In the genomic region with DNA sequence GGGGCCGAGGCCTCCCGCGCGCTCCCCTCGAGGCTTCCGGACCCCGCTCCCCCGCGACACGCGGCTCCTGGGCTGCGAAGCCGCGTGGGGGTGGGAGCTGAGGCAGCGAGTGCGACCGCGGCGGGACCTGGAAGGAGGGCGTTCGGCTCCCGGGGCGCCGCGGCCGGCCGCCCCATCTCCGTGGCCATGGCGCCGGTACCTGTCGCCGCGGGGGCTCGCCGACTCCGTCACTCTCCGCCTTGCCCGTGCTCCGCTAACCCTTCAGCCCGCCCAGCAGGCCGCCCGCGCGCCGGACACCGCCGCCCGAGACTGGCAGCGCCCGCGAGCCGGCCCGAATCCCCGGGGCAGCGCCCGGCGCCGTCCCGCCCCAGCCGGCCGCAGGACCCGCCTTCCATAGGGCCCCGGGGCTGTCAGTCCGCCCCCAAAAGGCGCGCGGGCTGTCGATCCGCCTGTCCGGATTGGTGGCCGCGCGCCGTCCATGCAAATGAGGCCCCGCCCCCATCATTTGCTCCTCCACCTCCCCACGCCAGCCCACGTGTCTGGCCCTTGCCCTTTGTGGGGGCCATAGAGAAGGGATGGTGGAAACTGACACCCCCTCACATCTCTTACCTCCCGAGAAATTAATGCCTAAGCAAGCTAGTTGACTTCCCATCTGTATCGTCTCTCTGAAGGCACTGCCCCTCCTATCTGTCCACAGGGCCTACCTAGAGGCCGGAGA, we compare ENCODE assay signal across 8 cellular contexts. TPM values are rescaled to one million over a fixed set of nuclear protein-coding genes. Genes with fewer than 3 reads are reported as not detected.
DNase-seq lines count a peak whose midpoint lies in the region; ATAC-seq and TF ChIP-seq lines count a peak whose summit lies in the region.

A gene (minus strand): TSS at position 311 of the 718 bp plus-strand sequence. CDS start 46,091 bp downstream, outside the sequence.

- no peaks in the 10 kb centered on the region for H3K36me3 ChIP-seq in kidney epithelial cell (ENCODE audit: control insufficient read depth, insufficient read depth, low read length)

- ATAC-seq in HG02973 (IDR thresholded peaks at IDR 0.05; ENCODE audit: unreplicated experiment), result peak; percentile 78

- peak within 1 kb of the TSS; percentile 86 for H3K4me3 ChIP-seq in kidney epithelial cell (ENCODE audit: low read depth, low read length)

- no peak for TF ChIP-seq CTCF in kidney epithelial cell (IDR thresholded peaks at IDR 0.05; ENCODE audit: insufficient read depth, low read length, poor library complexity, severe bottlenecking)

- DNase-seq in SIG-M5 treated with dmso at 0.1 percent for 504 hours (lab: John Stamatoyannopoulos, UW; ENCODE audit: unreplicated experiment) (peak; percentile 76), SIG-M5 (lab: John Stamatoyannopoulos, UW) (no peak), NCI-H2196 treated with DMSO at 0.1 percent for 48 hours (lab: John Stamatoyannopoulos, UW; ENCODE audit: unreplicated experiment) (peak; percentile 92), cerebellum (ENCODE audit: low spot score) (peak; percentile 58), kidney epithelial cell (ENCODE audit: low read depth) (peak; percentile 29)
- DNase-seq in activated CD4-positive, alpha-beta T cell treated with anti-CD3 and anti-CD28 coated beads for 1 hour, result peak; percentile 76
- peak; percentile 86 to 90 for DNase-seq in stimulated activated CD4-positive, alpha-beta T cell treated with anti-CD3 and anti-CD28 coated beads, Interleukin-15, amount 100 ng/mL, for 48 hours (ENCODE audit: low read depth in 2 of 2)

- no peaks in the 10 kb centered on the region for H3K27me3 ChIP-seq in kidney epithelial cell (ENCODE audit: control insufficient read depth, insufficient read depth, low read length)

RNA-seq across cellular contexts. Expression of the gene that starts here (rescaled TPM):
- 4.6 TPM for total RNA-seq in cerebellum
- 9.7 and 10.4 TPM in 2 replicates for total RNA-seq in kidney epithelial cell
